8 cellular contexts compared by ENCODE assay signal in genomic region chr2:43484323-43484930, GRCh38.
DNase-seq lines count a peak whose midpoint lies in the region; ATAC-seq and TF ChIP-seq lines count a peak whose summit lies in the region.

No MANE protein-coding gene starts in this region.

- no peak overlapping the region for H4K91ac ChIP-seq in neuronal stem cell (ENCODE audit: low read depth, low read length, poor library complexity)

- intact Hi-C loops in activated naive CD4-positive, alpha-beta T cell treated with anti-CD3 and anti-CD28 coated beads for 36 hours (cut with micrococcal nuclease), result loop anchor here (1.0 to 10.0 kb wide), 8 partner anchors 58 to 657 kb away; no protein-coding TSS in a partner anchor

- H3K9me2 ChIP-seq in SK-N-SH, result no peaks in the 10 kb centered on the region

- no peak overlapping the region for H2BK15ac ChIP-seq in neuronal stem cell (ENCODE audit: low read length)

- peak overlapping the region; percentile 10 to 81; a peak in 3 of 4 replicates for H3K27ac ChIP-seq in SK-N-SH (ENCODE audit: low read depth in 2 of 2, low read length in 1 of 2)
- no peak overlapping the region for H3K27ac ChIP-seq in neuronal stem cell (replicated peaks; ENCODE audit: low read length)

- TF ChIP-seq EP300 in SK-N-SH (IDR thresholded peaks at IDR 0.05; ENCODE audit: borderline replicate concordance in 1 of 2, low read depth in 1 of 2, low read length in 1 of 2), result no peak

- H2AFZ ChIP-seq in SK-N-SH (ENCODE audit: low read depth) (no peak overlapping the region), neuronal stem cell (ENCODE audit: low read length) (no peak overlapping the region)

- H3K4me1 ChIP-seq in SK-N-SH (ENCODE audit: control insufficient read depth in 1 of 2, insufficient read depth in 2 of 2, low read depth in 1 of 2, low read length in 1 of 2) (peaks cover 0 to 15% of the 10 kb centered on the region in 2 experiments; a peak in 2 of 4 replicates), neuronal stem cell (ENCODE audit: control insufficient read depth in 2 of 2, insufficient read depth in 1 of 2, low read depth in 1 of 2, low read length in 2 of 2) (peaks cover 0 to 5% of the 10 kb centered on the region in 2 donors)

- no peak overlapping the region for H2AK5ac ChIP-seq in neuronal stem cell (ENCODE audit: low read depth, low read length)

- H4K20me1 ChIP-seq in SK-N-SH (ENCODE audit: insufficient read depth), result no peaks in the 10 kb centered on the region

- H2BK120ac ChIP-seq in neuronal stem cell (ENCODE audit: low read depth, low read length), result no peak overlapping the region

- H3K4me3 ChIP-seq in SK-N-SH (ENCODE audit: low read depth in 2 of 2, low read length in 1 of 2) (no peak overlapping the region), fibroblast of pulmonary artery (replicated peaks; ENCODE audit: low read depth, low read length) (no peak overlapping the region), neuronal stem cell (ENCODE audit: low read length in 2 of 2) (no peak overlapping the region), MG63 (no peak overlapping the region)

- no peak overlapping the region for H2BK5ac ChIP-seq in neuronal stem cell (ENCODE audit: low read length)

- POLR2A ChIA-PET in SK-N-SH (lab: Yijun Ruan, JAX), result interaction anchor here (1.0 to 3.9 kb wide), 3 partner anchors 233 to 259 kb away, joined by 3 to 14 read pairs (median 4); partner anchors contain the start of gene ZFP36L2

- H3K36me3 Mint-ChIP-seq in activated naive CD4-positive, alpha-beta T cell treated with anti-CD3 and anti-CD28 coated beads for 36 hours (ENCODE audit: low read depth), result peaks cover 5% of the 10 kb centered on the region

- no peaks in the 10 kb centered on the region for H3K4me1 Mint-ChIP-seq in activated naive CD4-positive, alpha-beta T cell treated with anti-CD3 and anti-CD28 coated beads for 36 hours (ENCODE audit: low read depth)

- H3K79me1 ChIP-seq in neuronal stem cell (ENCODE audit: low read depth, low read length), result no peaks in the 10 kb centered on the region

- no peak for ATAC-seq in GM21717 (IDR thresholded peaks at IDR 0.05; ENCODE audit: unreplicated experiment)

- H3K27me3 ChIP-seq in SK-N-SH (ENCODE audit: insufficient read depth) (no peaks in the 10 kb centered on the region), neuronal stem cell (ENCODE audit: control insufficient read depth in 3 of 3, insufficient read depth in 3 of 3, low read depth in 1 of 3, low read length in 3 of 3) (no peaks in the 10 kb centered on the region), MG63 (no peaks in the 10 kb centered on the region)

- no peak overlapping the region for H3K18ac ChIP-seq in neuronal stem cell (ENCODE audit: low read length)

- no peak overlapping the region for H3K27ac Mint-ChIP-seq in activated naive CD4-positive, alpha-beta T cell treated with anti-CD3 and anti-CD28 coated beads for 36 hours

- no peaks in the 10 kb centered on the region for H3K9me3 ChIP-seq in SK-N-SH
- H3K9me3 ChIP-seq in neuronal stem cell (replicated peaks in 1 of 2; ENCODE audit: control insufficient read depth in 2 of 2, insufficient read depth in 1 of 2, low read depth in 1 of 2, low read length in 2 of 2), result no peaks in the 10 kb centered on the region
- H3K9me3 ChIP-seq in MG63, result no peaks in the 10 kb centered on the region

- peak; percentile 57 for TF ChIP-seq CTCF in GM10266 (IDR thresholded peaks at IDR 0.05; ENCODE audit: control insufficient read depth, insufficient read depth, low read depth, missing control alignments)
- TF ChIP-seq CTCF in SK-N-SH (IDR thresholded peaks at IDR 0.05), result peak; percentile 86
- peak; percentile 51 for TF ChIP-seq CTCF in fibroblast of pulmonary artery (IDR thresholded peaks at IDR 0.05; ENCODE audit: low read length, missing control alignments)

- H3K14ac ChIP-seq in neuronal stem cell (ENCODE audit: low read length), result no peak overlapping the region

- CTCF ChIA-PET in SK-N-SH (lab: Yijun Ruan, JAX), result interaction anchor here (0.5 to 4.2 kb wide), 133 partner anchors 9 to 672 kb away, joined by 3 to 108 read pairs (median 5); partner anchors contain the start of gene ZFP36L2
- CTCF ChIA-PET in activated naive CD4-positive, alpha-beta T cell treated with anti-CD3 and anti-CD28 coated beads for 36 hours (lab: Charles Lee), result interaction anchor here (0.6 to 4.8 kb wide), 30 partner anchors 10 to 1130 kb away, joined by 3 to 49 read pairs (median 3); partner anchors contain the start of gene ZFP36L2

- no peak overlapping the region for H4K8ac ChIP-seq in neuronal stem cell (ENCODE audit: low read depth, low read length)

- H3K27me3 Mint-ChIP-seq in activated naive CD4-positive, alpha-beta T cell treated with anti-CD3 and anti-CD28 coated beads for 36 hours (ENCODE audit: low read depth), result no peaks in the 10 kb centered on the region

- no peak overlapping the region for H3K23ac ChIP-seq in neuronal stem cell (ENCODE audit: low read depth, low read length, poor library complexity)

- TF ChIP-seq RAD21 in SK-N-SH (IDR thresholded peaks at IDR 0.05; ENCODE audit: low read length), result peak; percentile 94

- no peak overlapping the region for H2BK12ac ChIP-seq in neuronal stem cell (ENCODE audit: low read length)

- DNase-seq in GM10266 (ENCODE audit: extremely low spot score) (no peak), NCI-H146 treated with DMSO at 0.1 percent for 48 hours (lab: John Stamatoyannopoulos, UW; ENCODE audit: unreplicated experiment) (peak; percentile 65), SK-N-SH (peak; percentile 48), fibroblast of pulmonary artery (ENCODE audit: low read depth) (peak; percentile 95), neuronal stem cell (ENCODE audit: low spot score) (peak; percentile 74), MG63 (no peak)
- no peak for DNase-seq in activated naive CD4-positive, alpha-beta T cell treated with anti-CD3 and anti-CD28 coated beads for 36 hours

- no peak overlapping the region for H3K9ac ChIP-seq in SK-N-SH
- no peak overlapping the region for H3K9ac ChIP-seq in neuronal stem cell (ENCODE audit: low read depth, low read length, poor library complexity)

- no peaks in the 10 kb centered on the region for H3K9me3 Mint-ChIP-seq in activated naive CD4-positive, alpha-beta T cell treated with anti-CD3 and anti-CD28 coated beads for 36 hours

- H3K4me2 ChIP-seq in SK-N-SH (no peak overlapping the region), neuronal stem cell (ENCODE audit: insufficient read depth, low read length, poor library complexity, severe bottlenecking) (no peak overlapping the region)

- no peak overlapping the region for H3K4ac ChIP-seq in neuronal stem cell (ENCODE audit: low read length)

- H3K36me3 ChIP-seq in SK-N-SH (replicated peaks in 1 of 2; ENCODE audit: control insufficient read depth in 1 of 2, insufficient read depth in 2 of 2, low read length in 1 of 2) (peaks cover 6 to 21% of the 10 kb centered on the region in 2 experiments), neuronal stem cell (replicated peaks in 1 of 2; ENCODE audit: control insufficient read depth in 2 of 2, insufficient read depth in 2 of 2, low read length in 2 of 2) (no peaks in the 10 kb centered on the region), MG63 (peaks cover 4% of the 10 kb centered on the region; the same call in 1 of the 2 replicates)

- H3F3A ChIP-seq in SK-N-SH (replicated peaks; ENCODE audit: insufficient read depth), result peaks cover 11% of the 10 kb centered on the region

- H3K79me2 ChIP-seq in SK-N-SH (ENCODE audit: insufficient read depth), result no peaks in the 10 kb centered on the region

- no peak overlapping the region for H3K4me3 Mint-ChIP-seq in activated naive CD4-positive, alpha-beta T cell treated with anti-CD3 and anti-CD28 coated beads for 36 hours

TF ChIP-seq in SK-N-SH, 30 proteins besides CTCF, POLR2A, EP300 and RAD21:
- TF ChIP-seq NFIC (IDR thresholded peaks at IDR 0.05; ENCODE audit: borderline replicate concordance) (no peak), SMC3 (IDR thresholded peaks at IDR 0.05; ENCODE audit: low read depth, low read length) (peak; percentile 83)

Comparison
In these comparisons a context has a peak if more than half of its experiments do, and no peak if none do; other contexts are left out.
1. DNase-seq: peak in NCI-H146 treated with DMSO at 0.1 percent for 48 hours (single experiment), SK-N-SH (single experiment), fibroblast of pulmonary artery (single experiment) and neuronal stem cell (single experiment); none in GM10266 (single experiment), MG63 (single experiment) and activated naive CD4-positive, alpha-beta T cell treated with anti-CD3 and anti-CD28 coated beads for 36 hours (single experiment).
2. Peak in every context shown above with its lines, with median percentiles within 50 percentile points of each other: CTCF ChIP-seq.